Comparison of ENCODE assay signal across 9 cellular contexts in the genomic region with DNA sequence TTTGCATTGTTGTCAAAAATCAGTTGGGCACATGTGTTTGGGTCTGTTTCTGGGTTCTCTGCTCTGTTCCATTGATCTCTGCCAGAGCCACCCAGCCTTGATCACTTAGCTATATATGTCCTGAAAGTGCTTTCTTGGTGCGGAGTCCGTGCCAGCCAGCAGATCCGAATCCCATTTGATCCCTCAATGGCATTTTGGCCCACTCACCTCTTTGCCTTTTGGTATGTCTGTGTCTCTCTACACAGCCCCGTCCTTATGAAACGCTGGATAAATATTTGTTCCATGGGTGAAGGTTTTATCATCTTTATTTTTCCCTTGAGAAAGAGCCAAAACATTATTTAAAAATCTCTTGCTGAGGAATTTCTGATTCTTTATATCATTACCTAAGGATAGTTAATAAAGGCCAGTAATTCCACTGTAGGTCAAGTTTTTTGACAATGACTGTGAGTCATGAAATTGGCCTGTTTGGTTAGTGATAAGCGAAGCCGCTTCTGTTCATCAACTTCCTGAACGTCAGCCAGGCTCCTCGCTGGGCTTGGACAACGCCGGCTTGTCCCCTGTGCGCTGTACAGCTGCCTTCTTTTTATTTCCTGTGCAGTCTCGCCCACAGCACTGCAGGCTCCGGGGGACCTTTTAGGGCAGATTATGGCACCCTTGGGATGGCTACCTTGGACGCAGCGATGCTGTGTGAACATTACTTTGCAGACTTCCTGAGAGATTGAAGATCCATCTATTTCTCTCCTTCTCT. TPM values are rescaled to one million over a fixed set of nuclear protein-coding genes. Genes with fewer than 3 reads are reported as not detected.
DNase-seq lines count a peak whose midpoint lies in the region; ATAC-seq and TF ChIP-seq lines count a peak whose summit lies in the region.
"Had no signal": no experiment of that assay in that cellular context is flagged by ENCODE, and none has a peak within 500 bp of the region (broad histone marks: within the 10 kb centered on the region; RNA-seq: fewer than 3 reads in every experiment).

No MANE protein-coding gene starts in this region.

- dilution Hi-C loops in mammary epithelial cell (cut with HindIII; ENCODE audit: low sequenced_read_pairs) = loop anchor here (5.0 kb wide), 1 partner anchor 37 kb away; no protein-coding TSS in a partner anchor

- CTCF ChIA-PET in MCF 10A (lab: Yijun Ruan, JAX) (no interaction called here), mammary epithelial cell (lab: Charles Lee; ENCODE audit: low non-redundant PET) (no interaction called here)

- H4K20me1 ChIP-seq in mammary epithelial cell (ENCODE audit: insufficient read depth, low read length) = no peaks in the 10 kb centered on the region

- H3K9me3 ChIP-seq in mammary epithelial cell (replicated peaks; ENCODE audit: insufficient read depth, low read length) = no peaks in the 10 kb centered on the region

- H3K9me3 Mint-ChIP-seq in MCF 10A (ENCODE audit: unreplicated experiment) = no peaks in the 10 kb centered on the region

- H3K36me3 ChIP-seq in mammary epithelial cell (ENCODE audit: insufficient read depth, low read length) (peaks cover 3% of the 10 kb centered on the region), brain microvascular endothelial cell (replicated peaks) (peaks cover 6% of the 10 kb centered on the region)

- no peaks in the 10 kb centered on the region for H3K36me3 Mint-ChIP-seq in MCF 10A (ENCODE audit: insufficient read depth, unreplicated experiment)

- in situ Hi-C loops in mammary epithelial cell (cut with MboI; ENCODE audit: low sequenced_read_pairs in 2 of 2) = no loop called here
- in situ Hi-C loops in brain microvascular endothelial cell (cut with HindIII; ENCODE audit: low pct_ligation_motif_present, low sequenced_read_pairs) = no loop called here

- no peak for TF ChIP-seq CTCF in MCF 10A (IDR thresholded peaks at IDR 0.05; ENCODE audit: unreplicated experiment)
- no peak for TF ChIP-seq CTCF in mammary epithelial cell (conservative IDR thresholded peaks at IDR 0.05 in 1 of 2, IDR thresholded peaks at IDR 0.05 in 1 of 2; ENCODE audit: extremely low read depth in 1 of 2, insufficient read depth in 1 of 2, low read depth in 1 of 2, low read length in 2 of 2)
- TF ChIP-seq CTCF in brain microvascular endothelial cell (IDR thresholded peaks at IDR 0.05; ENCODE audit: low read depth, low read length, missing control alignments) = no peak
- no peak for TF ChIP-seq CTCF in foreskin keratinocyte (conservative IDR thresholded peaks at IDR 0.05)

- WGBS in mammary epithelial cell (ENCODE audit: low coverage, missing lambda C conversion rate) = 96% methylated on average over 14 of the region's 16 CpGs

- BruUV-seq in MCF 10A (replicated peaks; lab: Mats Ljungman, UMichigan) (no TSS peak), mammary epithelial cell (replicated peaks; lab: Mats Ljungman, UMichigan) (no TSS peak)

- no peak overlapping the region for H3K4me3 ChIP-seq in mammary epithelial cell (replicated peaks in 1 of 3; ENCODE audit: insufficient read depth in 1 of 3, low read depth in 2 of 3, low read length in 3 of 3)
- no peak overlapping the region for H3K4me3 ChIP-seq in brain microvascular endothelial cell (ENCODE audit: low read depth, low read length)

- H3K4me2 ChIP-seq in mammary epithelial cell (ENCODE audit: insufficient read depth, low read depth, low read length) = no peak overlapping the region

- H3K9ac ChIP-seq in mammary epithelial cell (ENCODE audit: insufficient read depth, low read length) = no peak overlapping the region

- H2AFZ ChIP-seq in mammary epithelial cell (ENCODE audit: low read depth, low read length) = no peak overlapping the region

- ATAC-seq in GM21723 (IDR thresholded peaks at IDR 0.05; ENCODE audit: unreplicated experiment) (no peak), GM19023 (IDR thresholded peaks at IDR 0.05; ENCODE audit: unreplicated experiment) (no peak), foreskin keratinocyte (no peak)

- H3K27ac ChIP-seq in mammary epithelial cell (ENCODE audit: insufficient read depth, low read depth, low read length) (no peak overlapping the region), brain microvascular endothelial cell (peak overlapping the region; percentile 92), foreskin keratinocyte (no peak overlapping the region)

- no peak overlapping the region for H3K27ac Mint-ChIP-seq in MCF 10A (ENCODE audit: low read depth, unreplicated experiment)

- no peaks in the 10 kb centered on the region for H3K27me3 Mint-ChIP-seq in MCF 10A (ENCODE audit: insufficient read depth, unreplicated experiment)

- no peak overlapping the region for H3K4me3 Mint-ChIP-seq in MCF 10A (ENCODE audit: unreplicated experiment)

- intact Hi-C loops in MCF 10A (cut with micrococcal nuclease) (no loop called here), mammary epithelial cell (cut with micrococcal nuclease) (no loop called here)

- POLR2A ChIA-PET in MCF 10A (lab: Yijun Ruan, JAX) = interaction anchor here (0.6 kb wide), 1 partner anchor 13 kb away, joined by 3 read pairs; no protein-coding TSS in a partner anchor

- H3K27me3 ChIP-seq in mammary epithelial cell (ENCODE audit: insufficient read depth, low read length) (no peaks in the 10 kb centered on the region), brain microvascular endothelial cell (replicated peaks) (no peaks in the 10 kb centered on the region), foreskin keratinocyte (no peaks in the 10 kb centered on the region)

- peak; percentile 50 for DNase-seq in MCF 10A (ENCODE audit: unreplicated experiment)
- no peak for DNase-seq in mammary epithelial cell
- DNase-seq in brain microvascular endothelial cell = peak; percentile 97
- peak; percentile 97 for DNase-seq in lung microvascular endothelial cell (ENCODE audit: low read depth in 2 of 2)
- no peak for DNase-seq in stimulated activated CD4-positive, alpha-beta T cell treated with anti-CD3 and anti-CD28 coated beads, Interleukin-2, amount 100 ng/mL, for 24 hours
- DNase-seq in foreskin keratinocyte = no peak
- DNase-seq: stimulated activated CD4-positive, alpha-beta T cell treated with anti-CD3 and anti-CD28 coated beads, Interleukin-15, amount 100 ng/mL, for 24 hours had no signal

- H3K4me1 Mint-ChIP-seq in MCF 10A (ENCODE audit: insufficient read depth, unreplicated experiment) = peaks cover 5% of the 10 kb centered on the region

- peaks cover 63% of the 10 kb centered on the region for H3K79me2 ChIP-seq in mammary epithelial cell (ENCODE audit: insufficient read depth, low read length)

- H3K4me1 ChIP-seq in mammary epithelial cell (ENCODE audit: insufficient read depth, low read length) = no peaks in the 10 kb centered on the region
- peaks cover 1% of the 10 kb centered on the region for H3K4me1 ChIP-seq in foreskin keratinocyte

RNA-seq across cellular contexts. Expression of gene MTCL1, which starts 24.9 kb away (rescaled TPM):
- 11.6 and 19.8 TPM in 2 replicates for total RNA-seq in MCF 10A (2022)
- 10 to 100 TPM; 14.2 to 33.5 TPM for total RNA-seq in mammary epithelial cell
- polyA plus RNA-seq in mammary epithelial cell = 10.3 TPM
- 100 TPM for polyA minus RNA-seq in mammary epithelial cell
- 3.9 and 7.7 TPM in 2 replicates for total RNA-seq in lung microvascular endothelial cell
- 24.4 and 28.8 TPM in 2 replicates for total RNA-seq in foreskin keratinocyte
- polyA plus RNA-seq in foreskin keratinocyte = 6.9 and 8.4 TPM in 2 replicates

Comparison
In these comparisons a context has a peak if more than half of its experiments do, and no peak if none do; other contexts are left out.
1. DNase-seq: peak in MCF 10A (single experiment), brain microvascular endothelial cell (single experiment) and lung microvascular endothelial cell (2 of 2); none in mammary epithelial cell (single experiment), stimulated activated CD4-positive, alpha-beta T cell treated with anti-CD3 and anti-CD28 coated beads, Interleukin-2, amount 100 ng/mL, for 24 hours (0 of 2) and foreskin keratinocyte (0 of 2).